7 cellular contexts compared by ENCODE assay signal in genomic region chr12:100208834-100209233, GRCh38. TPM values are rescaled to one million over a fixed set of nuclear protein-coding genes. Genes with fewer than 3 reads are reported as not detected.
"Had no signal": no experiment of that assay in that cellular context is flagged by ENCODE, and none has a peak within 500 bp of the region (broad histone marks: within the 10 kb centered on the region; RNA-seq: fewer than 3 reads in every experiment).

No MANE protein-coding gene starts in this region.

- FAIRE-seq: HTR-8/SVneo had no signal

- H3K27ac Mint-ChIP-seq: H9 had no signal

- H3K4me3 ChIP-seq: GM23248, K562 had no signal

- H3K4me3 Mint-ChIP-seq: H9 had no signal

- ATAC-seq: K562 had no signal

- H3K27ac ChIP-seq: GM23248 had no signal

- H3K4me1 Mint-ChIP-seq: H9 had no signal

- H2AFZ ChIP-seq: GM23248 had no signal

- H3K9me3 Mint-ChIP-seq: H9 had no signal

- DNase-seq: GM23248, GOT3, H9, HCEC 1CT, IMR-90 had no signal

RNA-seq across cellular contexts. Expression of gene DEPDC4, which starts 58.0 kb away (rescaled TPM):
- total RNA-seq: GM23248 had no signal
